Comparison of ENCODE assay signal across 8 cellular contexts in genomic region chr5:168679515-168679920, GRCh38.
DNase-seq lines count a peak whose midpoint lies in the region; ATAC-seq, FAIRE-seq and TF ChIP-seq lines count a peak whose summit lies in the region.

No MANE protein-coding gene starts in this region.

- no peaks in the 10 kb centered on the region for H3K79me2 ChIP-seq in OCI-LY7 (ENCODE audit: insufficient read depth, low read depth, low read length)

- peaks cover 31% of the 10 kb centered on the region for H3K4me1 Mint-ChIP-seq in activated T-cell treated with anti-CD3 and anti-CD28 coated beads, Interleukin-2, amount 50 U/mL, for 72 hours (ENCODE audit: low read depth)
- no peaks in the 10 kb centered on the region for H3K4me1 Mint-ChIP-seq in neural crest cell

- H3K36me3 ChIP-seq in OCI-LY7 (ENCODE audit: insufficient read depth, low read length) = no peaks in the 10 kb centered on the region

- in situ Hi-C loops in ACHN (cut with HindIII; ENCODE audit: low pct_ligation_motif_present, low pct_unique_long_range_greater_than_20kb, low sequenced_read_pairs) = no loop called here

- CTCF ChIA-PET in OCI-LY7 (lab: Charles Lee; ENCODE audit: unreplicated experiment) = no interaction called here

- ATAC-seq in activated T-cell treated with anti-CD3 and anti-CD28 coated beads, Interleukin-2, amount 50 U/mL, for 72 hours (replicated peaks in 1 of 2) = peak; percentile 27 to 32

- POLR2A ChIA-PET in OCI-LY7 (lab: Charles Lee) = no interaction called here

- FAIRE-seq in GM18507 (lab: Jason Lieb, UNC) = peak; percentile 83

- H3K36me3 Mint-ChIP-seq in activated T-cell treated with anti-CD3 and anti-CD28 coated beads, Interleukin-2, amount 50 U/mL, for 72 hours (ENCODE audit: insufficient read depth in 2 of 2) = no peaks in the 10 kb centered on the region
- H3K36me3 Mint-ChIP-seq in neural crest cell (ENCODE audit: low read depth) = no peaks in the 10 kb centered on the region

- no peak overlapping the region for H2AFZ ChIP-seq in OCI-LY7 (ENCODE audit: low read length)

- DNase-seq in ACHN = peak; percentile 52
- DNase-seq in GM18507 (ENCODE audit: extremely low spot score, insufficient read length, low read depth) = peak; percentile 52
- DNase-seq in HS-5 (ENCODE audit: low read depth) = peak; percentile 24
- peak; percentile 59 for DNase-seq in OCI-LY7 (ENCODE audit: low spot score)
- DNase-seq in activated T-cell treated with anti-CD3 and anti-CD28 coated beads, Interleukin-2, amount 50 U/mL, for 72 hours = peak; percentile 56 to 65
- DNase-seq in fibroblast of pulmonary artery (ENCODE audit: low read depth) = peak; percentile 84
- DNase-seq in neural crest cell (ENCODE audit: low read depth, low spot score) = peak; percentile 92
- DNase-seq in stromal cell of bone marrow (ENCODE audit: low read depth) = peak; percentile 39

- H3K4me3 ChIP-seq in OCI-LY7 (ENCODE audit: low read depth, low read length, poor library complexity, severe bottlenecking) = no peak overlapping the region
- H3K4me3 ChIP-seq in fibroblast of pulmonary artery (replicated peaks; ENCODE audit: low read depth, low read length) = no peak overlapping the region

- intact Hi-C loops in OCI-LY7 (cut with micrococcal nuclease; ENCODE audit: unreplicated experiment) = loop anchor here (2.0 to 5.0 kb wide), 2 partner anchors 623 to 903 kb away; partner anchors contain the start of gene SPDL1

- no peak overlapping the region for H3K27ac Mint-ChIP-seq in activated T-cell treated with anti-CD3 and anti-CD28 coated beads, Interleukin-2, amount 50 U/mL, for 72 hours
- H3K27ac Mint-ChIP-seq in neural crest cell (ENCODE audit: unreplicated experiment) = no peak overlapping the region

- no peaks in the 10 kb centered on the region for H3K27me3 Mint-ChIP-seq in activated T-cell treated with anti-CD3 and anti-CD28 coated beads, Interleukin-2, amount 50 U/mL, for 72 hours (ENCODE audit: low read depth)
- H3K27me3 Mint-ChIP-seq in neural crest cell (ENCODE audit: low read depth) = no peaks in the 10 kb centered on the region

- H3K4me2 ChIP-seq in OCI-LY7 (ENCODE audit: low read length) = no peak overlapping the region

- H3K9me2 ChIP-seq in OCI-LY7 (ENCODE audit: insufficient read depth, low read length) = no peaks in the 10 kb centered on the region

- TF ChIP-seq CTCF in OCI-LY7 (conservative IDR thresholded peaks at IDR 0.05; ENCODE audit: low read length) = peak; percentile 92
- TF ChIP-seq CTCF in fibroblast of pulmonary artery (IDR thresholded peaks at IDR 0.05; ENCODE audit: low read length, missing control alignments) = peak; percentile 94
- TF ChIP-seq CTCF in neural crest cell (conservative IDR thresholded peaks at IDR 0.05) = peak; percentile 93

- H3K9me3 Mint-ChIP-seq in activated T-cell treated with anti-CD3 and anti-CD28 coated beads, Interleukin-2, amount 50 U/mL, for 72 hours = no peaks in the 10 kb centered on the region
- no peaks in the 10 kb centered on the region for H3K9me3 Mint-ChIP-seq in neural crest cell

- H3K27ac ChIP-seq in OCI-LY7 (ENCODE audit: low read depth, low read length, poor library complexity, severe bottlenecking) = no peak overlapping the region

- BruUV-seq in OCI-LY7 (replicated peaks; lab: Mats Ljungman, UMichigan) = no TSS peak

- H3K4me3 Mint-ChIP-seq in activated T-cell treated with anti-CD3 and anti-CD28 coated beads, Interleukin-2, amount 50 U/mL, for 72 hours = no peak overlapping the region
- H3K4me3 Mint-ChIP-seq in neural crest cell = no peak overlapping the region

- no peaks in the 10 kb centered on the region for H3K4me1 ChIP-seq in OCI-LY7 (ENCODE audit: insufficient read depth, low read length, poor library complexity, severe bottlenecking)

- no peaks in the 10 kb centered on the region for H3K9me3 ChIP-seq in OCI-LY7 (ENCODE audit: low read length)

- H4K20me1 ChIP-seq in OCI-LY7 (ENCODE audit: insufficient read depth, low read length) = no peaks in the 10 kb centered on the region

Comparison
In these comparisons a context has a peak if more than half of its experiments do, and no peak if none do; other contexts are left out.
1. DNase-seq: peak in every context shown above with its lines; median percentile 92 in neural crest cell; 84 in fibroblast of pulmonary artery; 60 in activated T-cell treated with anti-CD3 and anti-CD28 coated beads, Interleukin-2, amount 50 U/mL, for 72 hours; 59 in OCI-LY7; 52 in ACHN; 52 in GM18507; 39 in stromal cell of bone marrow; 24 in HS-5.